In the genomic region with DNA sequence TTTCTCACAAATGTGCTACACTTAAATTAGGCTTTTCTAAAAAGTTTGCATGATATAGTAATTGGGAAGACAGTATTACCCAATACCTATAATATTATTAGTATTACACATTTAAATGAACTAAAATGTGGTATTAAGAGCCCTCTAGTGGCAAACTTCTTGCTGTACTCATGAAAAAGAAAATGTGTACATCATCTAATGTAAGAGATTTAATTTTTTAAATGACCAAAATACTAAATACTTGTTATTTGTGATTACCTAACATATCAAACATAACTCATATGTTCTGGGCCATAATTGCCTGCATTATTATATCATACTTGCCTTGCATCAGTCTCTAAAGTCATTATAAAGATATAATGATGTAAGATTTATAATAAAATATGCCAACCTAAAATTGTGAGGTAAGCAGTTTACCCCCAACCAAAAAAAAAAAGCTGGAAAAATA, we compare ENCODE assay signal across 8 cellular contexts.
DNase-seq lines count a peak whose midpoint lies in the region; ATAC-seq and TF ChIP-seq lines count a peak whose summit lies in the region.

No MANE protein-coding gene starts in this region.

- no peaks in the 10 kb centered on the region for H3K9me3 Mint-ChIP-seq in osteocyte (ENCODE audit: unreplicated experiment)

- peaks cover 12% of the 10 kb centered on the region for H3K4me1 Mint-ChIP-seq in osteocyte (ENCODE audit: unreplicated experiment)

- no peaks in the 10 kb centered on the region for H3K4me1 ChIP-seq in PC-3 (ENCODE audit: insufficient read depth, low read length)

- H3K79me2 ChIP-seq in PC-3 (ENCODE audit: low read length), result no peaks in the 10 kb centered on the region

- DNase-seq in CD1c-positive myeloid dendritic cell (ENCODE audit: extremely low spot score) (peak; percentile 81), HT1080 (ENCODE audit: low read depth) (peak; percentile 20), PC-3 (peak; percentile 60), epidermal melanocyte (ENCODE audit: insufficient read length, low spot score) (peak; percentile 27), osteocyte (ENCODE audit: extremely low spot score, unreplicated experiment) (no peak), NCI-H524 treated with DMSO at 0.1 percent for 48 hours (lab: John Stamatoyannopoulos, UW) (no peak)

- no peak overlapping the region for H2AFZ ChIP-seq in PC-3 (ENCODE audit: low read length)

- H3K4me2 ChIP-seq in PC-3 (ENCODE audit: low read length), result no peak overlapping the region

- H3K4me3 Mint-ChIP-seq in osteocyte (ENCODE audit: unreplicated experiment), result no peak overlapping the region

- TF ChIP-seq CTCF in PC-3 (conservative IDR thresholded peaks at IDR 0.05; ENCODE audit: low read depth, low read length), result peak; percentile 65
- TF ChIP-seq CTCF in osteocyte (IDR thresholded peaks at IDR 0.05), result peak; percentile 70

- no peaks in the 10 kb centered on the region for H3K9me2 ChIP-seq in PC-3 (replicated peaks; ENCODE audit: low read length)

- POLR2A ChIA-PET in PC-3 (lab: Charles Lee; ENCODE audit: unreplicated experiment), result no interaction called here

- peaks cover 20% of the 10 kb centered on the region for H3K27me3 Mint-ChIP-seq in osteocyte (ENCODE audit: unreplicated experiment)

- H3F3A ChIP-seq in PC-3 (ENCODE audit: low read length, unreplicated experiment), result no peaks in the 10 kb centered on the region

- H3K27me3 ChIP-seq in PC-3 (ENCODE audit: low read length), result peaks cover 20% of the 10 kb centered on the region

- no TSS peak for BruUV-seq in PC-3 (replicated peaks; lab: Mats Ljungman, UMichigan)

- H3K36me3 Mint-ChIP-seq in osteocyte (ENCODE audit: unreplicated experiment), result no peaks in the 10 kb centered on the region

- no peak overlapping the region for H3K4me3 ChIP-seq in PC-3 (ENCODE audit: low read length)

- no peak overlapping the region for H3K27ac ChIP-seq in PC-3 (ENCODE audit: low read length)

- no peaks in the 10 kb centered on the region; the same call in 1 of the 2 replicates for H3K36me3 ChIP-seq in PC-3 (ENCODE audit: low read depth, low read length)

- intact Hi-C loops in PC-3 (cut with micrococcal nuclease), result loop anchor here (1.0 kb wide), 1 partner anchor 139 kb away; no protein-coding TSS in a partner anchor

- no peak overlapping the region for H3K9ac ChIP-seq in PC-3 (ENCODE audit: low read length)

- no peaks in the 10 kb centered on the region for H4K20me1 ChIP-seq in PC-3 (ENCODE audit: low read length)

- no peak overlapping the region for H3K27ac Mint-ChIP-seq in osteocyte (ENCODE audit: unreplicated experiment)

- H3K9me3 ChIP-seq in PC-3 (ENCODE audit: low read length), result no peaks in the 10 kb centered on the region

- no peak for ATAC-seq in PC-3
- ATAC-seq in HG03457 (IDR thresholded peaks at IDR 0.05; ENCODE audit: unreplicated experiment), result no peak
- ATAC-seq in HG02571 (IDR thresholded peaks at IDR 0.05; ENCODE audit: unreplicated experiment), result no peak

- CTCF ChIA-PET in PC-3 (lab: Charles Lee), result no interaction called here

Comparison
In these comparisons a context has a peak if more than half of its experiments do, and no peak if none do; other contexts are left out.
1. DNase-seq: peak in CD1c-positive myeloid dendritic cell (single experiment), HT1080 (single experiment), PC-3 (single experiment) and epidermal melanocyte (single experiment); none in osteocyte (single experiment) and NCI-H524 treated with DMSO at 0.1 percent for 48 hours (single experiment).